Comparison of ENCODE assay signal across 1 cellular context in genomic region chr18:44143054-44143453, GRCh38.
TF ChIP-seq lines count a peak whose summit lies in the region.

No MANE protein-coding gene starts in this region.

TF ChIP-seq in SK-N-SH treated with all-trans-retinoic acid at 6 μM for 48 hours, 23 proteins besides CTCF, POLR2A, EP300 and RAD21 (continued from another document):
- TF ChIP-seq, protein P1, sequence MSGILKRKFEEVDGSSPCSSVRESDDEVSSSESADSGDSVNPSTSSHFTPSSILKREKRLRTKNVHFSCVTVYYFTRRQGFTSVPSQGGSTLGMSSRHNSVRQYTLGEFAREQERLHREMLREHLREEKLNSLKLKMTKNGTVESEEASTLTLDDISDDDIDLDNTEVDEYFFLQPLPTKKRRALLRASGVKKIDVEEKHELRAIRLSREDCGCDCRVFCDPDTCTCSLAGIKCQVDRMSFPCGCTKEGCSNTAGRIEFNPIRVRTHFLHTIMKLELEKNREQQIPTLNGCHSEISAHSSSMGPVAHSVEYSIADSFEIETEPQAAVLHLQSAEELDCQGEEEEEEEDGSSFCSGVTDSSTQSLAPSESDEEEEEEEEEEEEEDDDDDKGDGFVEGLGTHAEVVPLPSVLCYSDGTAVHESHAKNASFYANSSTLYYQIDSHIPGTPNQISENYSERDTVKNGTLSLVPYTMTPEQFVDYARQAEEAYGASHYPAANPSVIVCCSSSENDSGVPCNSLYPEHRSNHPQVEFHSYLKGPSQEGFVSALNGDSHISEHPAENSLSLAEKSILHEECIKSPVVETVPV (CRISPR knock-in tag; IDR thresholded peaks at IDR 0.05), result peak; percentile 97
